1 cellular context compared by ENCODE assay signal in the genomic region with DNA sequence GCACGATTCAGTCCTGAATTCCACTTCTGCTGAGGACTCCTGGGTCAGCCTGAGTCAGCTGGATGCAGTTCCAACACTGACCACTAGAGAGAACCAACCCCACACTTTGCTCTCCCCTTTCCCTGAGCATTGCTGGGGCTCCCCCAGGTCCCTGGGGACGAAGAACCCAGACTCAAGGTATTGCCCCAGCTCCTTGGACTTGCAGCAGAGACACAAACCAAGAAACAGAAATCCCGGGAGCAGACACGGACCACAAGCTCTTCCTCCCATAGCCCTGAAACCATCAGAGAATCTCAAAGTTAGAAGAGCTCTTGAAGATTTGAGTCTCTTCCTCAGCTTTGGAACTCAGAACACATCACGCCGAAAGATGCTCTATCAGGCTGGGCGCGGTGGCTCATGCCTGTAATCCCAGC.
TF ChIP-seq lines count a peak whose summit lies in the region.

No MANE protein-coding gene starts in this region.

TF ChIP-seq in IMR-90, 13 proteins besides CTCF, POLR2A, EP300 and RAD21:
- TF ChIP-seq, protein P1, sequence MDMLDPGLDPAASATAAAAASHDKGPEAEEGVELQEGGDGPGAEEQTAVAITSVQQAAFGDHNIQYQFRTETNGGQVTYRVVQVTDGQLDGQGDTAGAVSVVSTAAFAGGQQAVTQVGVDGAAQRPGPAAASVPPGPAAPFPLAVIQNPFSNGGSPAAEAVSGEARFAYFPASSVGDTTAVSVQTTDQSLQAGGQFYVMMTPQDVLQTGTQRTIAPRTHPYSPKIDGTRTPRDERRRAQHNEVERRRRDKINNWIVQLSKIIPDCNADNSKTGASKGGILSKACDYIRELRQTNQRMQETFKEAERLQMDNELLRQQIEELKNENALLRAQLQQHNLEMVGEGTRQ (IDR thresholded peaks at IDR 0.05; ENCODE audit: low read depth, low read length) = no peak
- no peak for TF ChIP-seq MAZ (IDR thresholded peaks at IDR 0.05; ENCODE audit: borderline replicate concordance, low read depth, low read length)
- 0 out of 2 replicates have a peak, but pooled peaks have one; percentile 6 for TF ChIP-seq MAFK (IDR thresholded peaks at IDR 0.05; ENCODE audit: low read depth, low read length)
- no peak for TF ChIP-seq RFX5 (IDR thresholded peaks at IDR 0.05; ENCODE audit: low read depth, low read length)
- TF ChIP-seq, protein P2, sequence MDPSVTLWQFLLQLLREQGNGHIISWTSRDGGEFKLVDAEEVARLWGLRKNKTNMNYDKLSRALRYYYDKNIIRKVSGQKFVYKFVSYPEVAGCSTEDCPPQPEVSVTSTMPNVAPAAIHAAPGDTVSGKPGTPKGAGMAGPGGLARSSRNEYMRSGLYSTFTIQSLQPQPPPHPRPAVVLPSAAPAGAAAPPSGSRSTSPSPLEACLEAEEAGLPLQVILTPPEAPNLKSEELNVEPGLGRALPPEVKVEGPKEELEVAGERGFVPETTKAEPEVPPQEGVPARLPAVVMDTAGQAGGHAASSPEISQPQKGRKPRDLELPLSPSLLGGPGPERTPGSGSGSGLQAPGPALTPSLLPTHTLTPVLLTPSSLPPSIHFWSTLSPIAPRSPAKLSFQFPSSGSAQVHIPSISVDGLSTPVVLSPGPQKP (IDR thresholded peaks at IDR 0.05; ENCODE audit: borderline replicate concordance, low read depth, low read length) = no peak
- TF ChIP-seq SMC3 (IDR thresholded peaks at IDR 0.05; ENCODE audit: low read depth, low read length) = peak; percentile 74
- TF ChIP-seq CHD1 (IDR thresholded peaks at IDR 0.05; ENCODE audit: low read depth, low read length) = no peak
- TF ChIP-seq RCOR1 (IDR thresholded peaks at IDR 0.05; ENCODE audit: insufficient replicate concordance, low read length) = no peak
- no peak for TF ChIP-seq NFE2L2 (IDR thresholded peaks at IDR 0.05; ENCODE audit: low read depth, low read length)
- no peak for TF ChIP-seq FOS (IDR thresholded peaks at IDR 0.05; ENCODE audit: low read depth, low read length)
- no peak for TF ChIP-seq CEBPB (IDR thresholded peaks at IDR 0.05; ENCODE audit: low read depth, low read length)
- no peak for TF ChIP-seq BHLHE40 (IDR thresholded peaks at IDR 0.05; ENCODE audit: low read depth, low read length)
- TF ChIP-seq MXI1 (IDR thresholded peaks at IDR 0.05; ENCODE audit: borderline replicate concordance, low read depth, low read length) = no peak
TF ChIP-seq in IMR-90: peak in this region for 2.
